ENCODE assay signal across 26 cellular contexts in the genomic region with DNA sequence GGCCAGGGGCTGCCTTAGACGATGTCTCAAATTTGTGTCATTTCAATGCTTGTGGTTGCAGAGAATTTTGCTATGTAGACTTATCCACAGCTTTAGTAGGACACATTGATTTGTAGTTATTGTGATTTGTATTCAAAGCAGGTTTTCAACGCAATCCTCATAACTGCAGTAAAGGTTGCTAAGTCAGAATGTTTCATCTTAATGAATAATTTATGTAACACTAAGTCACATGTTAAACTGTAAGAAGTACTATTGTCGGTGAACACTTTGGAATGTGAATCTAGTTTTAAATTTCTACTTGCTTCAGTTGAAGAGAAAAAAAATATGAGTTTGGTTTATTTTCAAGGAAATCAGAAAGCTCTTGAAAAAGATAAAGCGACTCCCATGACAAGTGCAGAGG.
"Had no signal": no experiment of that assay in that cellular context is flagged by ENCODE, and none has a peak within 500 bp of the region (broad histone marks: within the 10 kb centered on the region; RNA-seq: fewer than 3 reads in every experiment).

No MANE protein-coding gene starts in this region.

- H3K4me2 ChIP-seq: hepatocyte had no signal

- H3K27ac Mint-ChIP-seq: memory B cell; naive thymus-derived CD4-positive, alpha-beta T cell; nephron progenitor cell; stimulated activated naive B cell treated with anti-CD40 and anti-IgM and Interleukin-4, amounts not matched to agents 10 μg/mL and 1 μg/mL and 100 μg/mL, for 72 hours; stimulated activated naive CD8-positive, alpha-beta T cell treated with anti-CD3 and anti-CD28 coated beads, Interleukin-15, Interleukin-2, amounts not matched to agents 100 ng/mL and 50 ng/mL, for 24 hours had no signal

- ATAC-seq: esophagus mucosa; gastroesophageal sphincter; heart left ventricle; left colon; left ventricle myocardium superior; lower lobe of right lung; naive thymus-derived CD4-positive, alpha-beta T cell; pancreas; right lobe of liver; stimulated activated naive B cell treated with anti-CD40 and anti-IgM and Interleukin-4, amounts not matched to agents 10 μg/mL and 1 μg/mL and 100 μg/mL, for 72 hours; upper lobe of right lung had no signal

- FAIRE-seq: colon, pancreas, small intestine had no signal

- H3K4me3 ChIP-seq: dorsolateral prefrontal cortex, gastroesophageal sphincter, heart left ventricle, hepatocyte, lower lobe of right lung, pancreas, right lobe of liver, transverse colon, upper lobe of right lung, uterus had no signal

- H3K4me1 ChIP-seq: gastroesophageal sphincter, heart left ventricle, lower lobe of right lung, pancreas, right lobe of liver, transverse colon, upper lobe of right lung, uterus had no signal

- H3K27ac ChIP-seq: dorsolateral prefrontal cortex, epithelial cell of prostate, gastroesophageal sphincter, heart left ventricle, hepatocyte, lower lobe of right lung, neutrophil, pancreas, right lobe of liver, transverse colon, upper lobe of right lung, uterus had no signal

- H3K27me3 ChIP-seq: dorsolateral prefrontal cortex, gastroesophageal sphincter, heart left ventricle, hepatocyte, neutrophil, pancreas, right lobe of liver, transverse colon, upper lobe of right lung, uterus had no signal

- H3K9me3 ChIP-seq: gastroesophageal sphincter, lower lobe of right lung, neutrophil, pancreas, right lobe of liver, transverse colon, upper lobe of right lung, uterus had no signal

- H2AFZ ChIP-seq: hepatocyte had no signal

- DNase-seq: dorsolateral prefrontal cortex; effector CD4-positive, alpha-beta T cell; foreskin fibroblast; heart left ventricle; left colon; left ventricle myocardium superior; lower lobe of right lung; naive thymus-derived CD4-positive, alpha-beta T cell; nephron progenitor cell; pancreas; right lobe of liver; small intestine; stimulated activated CD4-positive, alpha-beta T cell treated with anti-CD3 and anti-CD28 coated beads, Interleukin-15, amount 100 ng/mL, for 24 hours; stimulated activated CD4-positive, alpha-beta T cell treated with anti-CD3 and anti-CD28 coated beads, Interleukin-2, amount 100 ng/mL, for 48 hours; stimulated activated naive B cell treated with anti-CD40 and anti-IgM and Interleukin-4, amounts not matched to agents 10 μg/mL and 1 μg/mL and 100 μg/mL, for 72 hours; transverse colon; upper lobe of right lung; uterus had no signal

- H3K79me2 ChIP-seq: hepatocyte had no signal

- H3K36me3 Mint-ChIP-seq: memory B cell; stimulated activated naive B cell treated with anti-CD40 and anti-IgM and Interleukin-4, amounts not matched to agents 10 μg/mL and 1 μg/mL and 100 μg/mL, for 72 hours had no signal

- H3K36me3 ChIP-seq: gastroesophageal sphincter, heart left ventricle, lower lobe of right lung, neutrophil, pancreas, right lobe of liver, transverse colon, upper lobe of right lung, uterus had no signal
